24 cellular contexts compared by ENCODE assay signal in genomic region chr1:2100775-2101108, GRCh38.
"Had no signal": no experiment of that assay in that cellular context is flagged by ENCODE, and none has a peak within 500 bp of the region (broad histone marks: within the 10 kb centered on the region; RNA-seq: fewer than 3 reads in every experiment).

No MANE protein-coding gene starts in this region.

- H3K4me1 ChIP-seq: prostate gland, right atrium auricular region, suprapubic skin had no signal

- H3K4me2 ChIP-seq: hepatocyte, smooth muscle cell had no signal

- DNase-seq: cerebellar nuclear complex; cortex of kidney; effector memory CD8-positive, alpha-beta T cell; erythroblast; esophagus squamous epithelium; foreskin melanocyte; left colon; mesendoderm; midbrain; naive thymus-derived CD4-positive, alpha-beta T cell; nephron progenitor cell; nucleus accumbens; stimulated activated CD4-positive, alpha-beta T cell treated with anti-CD3 and anti-CD28 coated beads, Interleukin-12 subunit alpha, Interleukin-12 subunit beta, amount 100 ng/mL, for 4 hours; stimulated activated CD4-positive, alpha-beta T cell treated with anti-CD3 and anti-CD28 coated beads, Interleukin-2, amount 100 ng/mL, for 24 hours; stimulated activated CD4-positive, alpha-beta T cell treated with anti-CD3 and anti-CD28 coated beads, Interleukin-4, amount 100 ng/mL, for 24 hours; stimulated activated naive CD4-positive, alpha-beta T cell; stimulated activated naive CD8-positive, alpha-beta T cell treated with anti-CD3 and anti-CD28 coated beads, Interleukin-15, amount 100 ng/mL, for 72 hours had no signal

- H3K4me1 Mint-ChIP-seq: stimulated activated naive CD8-positive, alpha-beta T cell treated with anti-CD3 and anti-CD28 coated beads, Interleukin-15, amount 100 ng/mL, for 72 hours had no signal

- H3K36me3 ChIP-seq: prostate gland, right atrium auricular region had no signal

- H3K9me3 ChIP-seq: prostate gland, right atrium auricular region, suprapubic skin had no signal

- H3K4me3 ChIP-seq: esophagus squamous epithelium, hepatocyte, prostate gland, right atrium auricular region, smooth muscle cell, suprapubic skin had no signal

- H3K27ac ChIP-seq: esophagus squamous epithelium, hepatocyte, prostate gland, right atrium auricular region, suprapubic skin had no signal

- H3K27me3 Mint-ChIP-seq: effector memory CD8-positive, alpha-beta T cell; naive thymus-derived CD4-positive, alpha-beta T cell; stimulated activated naive CD8-positive, alpha-beta T cell treated with anti-CD3 and anti-CD28 coated beads, Interleukin-15, amount 100 ng/mL, for 72 hours; type B pancreatic cell had no signal

- H2AFZ ChIP-seq: hepatocyte had no signal

- H3K27ac Mint-ChIP-seq: naive thymus-derived CD4-positive, alpha-beta T cell; nephron progenitor cell; stimulated activated naive CD8-positive, alpha-beta T cell treated with anti-CD3 and anti-CD28 coated beads, Interleukin-15, amount 100 ng/mL, for 72 hours; type B pancreatic cell had no signal

- H3K9me3 Mint-ChIP-seq: effector memory CD8-positive, alpha-beta T cell had no signal

- H3K27me3 ChIP-seq: esophagus squamous epithelium, hepatocyte, right atrium auricular region, suprapubic skin had no signal

- ATAC-seq: effector memory CD8-positive, alpha-beta T cell; left colon; naive thymus-derived CD4-positive, alpha-beta T cell; sciatic nerve; stimulated activated naive CD8-positive, alpha-beta T cell treated with anti-CD3 and anti-CD28 coated beads, Interleukin-15, amount 100 ng/mL, for 72 hours had no signal

- H3K4me3 Mint-ChIP-seq: effector memory CD8-positive, alpha-beta T cell; naive thymus-derived CD4-positive, alpha-beta T cell; stimulated activated naive CD8-positive, alpha-beta T cell treated with anti-CD3 and anti-CD28 coated beads, Interleukin-15, amount 100 ng/mL, for 72 hours; type B pancreatic cell had no signal
